In genomic region chr17:19812407-19812806, GRCh38 we compare ENCODE assay signal across 10 cellular contexts. TPM values are rescaled to one million over a fixed set of nuclear protein-coding genes. Genes with fewer than 3 reads are reported as not detected.
DNase-seq lines count a peak whose midpoint lies in the region; ATAC-seq and FAIRE-seq lines count a peak whose summit lies in the region.
"Had no signal": no experiment of that assay in that cellular context is flagged by ENCODE, and none has a peak within 500 bp of the region (broad histone marks: within the 10 kb centered on the region; RNA-seq: fewer than 3 reads in every experiment).

No MANE protein-coding gene starts in this region.

- DNase-seq in ELR (ENCODE audit: low read depth): peak; percentile 12
- DNase-seq in HTR-8/SVneo (ENCODE audit: insufficient read length, low spot score): no peak
- DNase-seq in astrocyte of the hippocampus (ENCODE audit: low read depth, low spot score): peak; percentile 37
- peak; percentile 7 for DNase-seq in mesenchymal stem cell
- no peak for DNase-seq in left cardiac atrium
- DNase-seq in epidermal melanocyte (ENCODE audit: insufficient read length, low spot score): no peak
- DNase-seq in neuronal stem cell (ENCODE audit: low spot score): no peak

- no peaks in the 10 kb centered on the region for H3K27me3 ChIP-seq in mesenchymal stem cell (ENCODE audit: control insufficient read depth in 1 of 2, insufficient read depth in 1 of 2, low read length in 2 of 2)
- no peaks in the 10 kb centered on the region for H3K27me3 ChIP-seq in neuronal stem cell (ENCODE audit: control insufficient read depth in 3 of 3, insufficient read depth in 3 of 3, low read depth in 1 of 3, low read length in 3 of 3)

- H2AFZ ChIP-seq in mesenchymal stem cell (ENCODE audit: low read depth, low read length) (no peak overlapping the region), neuronal stem cell (ENCODE audit: low read length) (no peak overlapping the region)
- H2AFZ ChIP-seq: parathyroid adenoma had no signal

- H3K14ac ChIP-seq in mesenchymal stem cell (ENCODE audit: low read length in 2 of 2) (no peak overlapping the region), neuronal stem cell (ENCODE audit: low read length) (no peak overlapping the region)

- H2BK120ac ChIP-seq in mesenchymal stem cell (ENCODE audit: low read depth, low read length): no peak overlapping the region
- H2BK120ac ChIP-seq in neuronal stem cell (ENCODE audit: low read depth, low read length): no peak overlapping the region

- H3K27ac ChIP-seq in mesenchymal stem cell (ENCODE audit: low read length, poor library complexity, severe bottlenecking): no peak overlapping the region
- no peak overlapping the region for H3K27ac ChIP-seq in neuronal stem cell (replicated peaks; ENCODE audit: low read length)
- H3K27ac ChIP-seq: parathyroid adenoma, SK-N-MC had no signal

- peak; percentile 46 for FAIRE-seq in HTR-8/SVneo (lab: Jason Lieb, UNC)

- H3K4me3 ChIP-seq in mesenchymal stem cell (ENCODE audit: insufficient read depth in 1 of 2, low read depth in 1 of 2, low read length in 2 of 2) (no peak overlapping the region), neuronal stem cell (ENCODE audit: low read length in 2 of 2) (no peak overlapping the region)
- H3K4me3 ChIP-seq: SK-N-MC had no signal

- H3K79me1 ChIP-seq in mesenchymal stem cell (replicated peaks; ENCODE audit: low read length, poor library complexity, severe bottlenecking) (peaks cover 1% of the 10 kb centered on the region), neuronal stem cell (ENCODE audit: low read depth, low read length) (no peaks in the 10 kb centered on the region)

- H3K18ac ChIP-seq in mesenchymal stem cell (ENCODE audit: low read depth in 1 of 2, low read length in 2 of 2) (no peak overlapping the region), neuronal stem cell (ENCODE audit: low read length) (no peak overlapping the region)

- H2BK15ac ChIP-seq in mesenchymal stem cell (ENCODE audit: low read depth, poor library complexity, severe bottlenecking): no peak overlapping the region
- H2BK15ac ChIP-seq in neuronal stem cell (ENCODE audit: low read length): no peak overlapping the region

- H3K9ac ChIP-seq in mesenchymal stem cell (ENCODE audit: low read length) (no peak overlapping the region), neuronal stem cell (ENCODE audit: low read depth, low read length, poor library complexity) (no peak overlapping the region)
- H3K9ac ChIP-seq: parathyroid adenoma had no signal

- no peak overlapping the region for H2BK5ac ChIP-seq in mesenchymal stem cell (ENCODE audit: low read depth, low read length, poor library complexity, severe bottlenecking)
- no peak overlapping the region for H2BK5ac ChIP-seq in neuronal stem cell (ENCODE audit: low read length)

- WGBS in mesenchymal stem cell: 100% methylated on average over 2 of the region's 3 CpGs
- WGBS in neuronal stem cell (ENCODE audit: extremely low coverage in 2 of 2, insufficient read length in 2 of 2, insufficient replicate concordance in 1 of 2), 2 donors: no CpG with 5 or more reads among the region's 3 CpGs

- H4K91ac ChIP-seq in mesenchymal stem cell (ENCODE audit: low read length) (no peak overlapping the region), neuronal stem cell (ENCODE audit: low read depth, low read length, poor library complexity) (no peak overlapping the region)

- H3K4ac ChIP-seq in mesenchymal stem cell (ENCODE audit: low read depth in 1 of 2, low read length in 2 of 2) (no peak overlapping the region), neuronal stem cell (ENCODE audit: low read length) (no peak overlapping the region)

- H3K9me3 ChIP-seq in mesenchymal stem cell (ENCODE audit: control insufficient read depth, low read length) (no peaks in the 10 kb centered on the region), neuronal stem cell (replicated peaks in 1 of 2; ENCODE audit: control insufficient read depth in 2 of 2, insufficient read depth in 1 of 2, low read depth in 1 of 2, low read length in 2 of 2) (no peaks in the 10 kb centered on the region)

- no peak for ATAC-seq in GM21447 (IDR thresholded peaks at IDR 0.05; ENCODE audit: unreplicated experiment)
- ATAC-seq in left cardiac atrium: no peak

- H3K36me3 ChIP-seq in mesenchymal stem cell (ENCODE audit: control insufficient read depth in 1 of 2, insufficient read depth in 2 of 2, low read depth in 1 of 2, low read length in 2 of 2) (peaks cover 4 to 59% of the 10 kb centered on the region in 2 experiments), neuronal stem cell (replicated peaks in 1 of 2; ENCODE audit: control insufficient read depth in 2 of 2, insufficient read depth in 2 of 2, low read length in 2 of 2) (peaks cover 2 to 14% of the 10 kb centered on the region in 2 donors)

- H4K8ac ChIP-seq in mesenchymal stem cell (ENCODE audit: low read length) (no peak overlapping the region), neuronal stem cell (ENCODE audit: low read depth, low read length) (no peak overlapping the region)

- H2AK5ac ChIP-seq in mesenchymal stem cell (ENCODE audit: low read length, severe bottlenecking): no peak overlapping the region
- H2AK5ac ChIP-seq in neuronal stem cell (ENCODE audit: low read depth, low read length): no peak overlapping the region

- intact Hi-C loops in left cardiac atrium (cut with DNase I): no loop called here

- H2BK12ac ChIP-seq in mesenchymal stem cell (ENCODE audit: low read length in 2 of 2): no peak overlapping the region
- no peak overlapping the region for H2BK12ac ChIP-seq in neuronal stem cell (ENCODE audit: low read length)

- H3K4me1 ChIP-seq in mesenchymal stem cell (ENCODE audit: control insufficient read depth, insufficient read depth, low read depth, low read length): no peaks in the 10 kb centered on the region
- H3K4me1 ChIP-seq in neuronal stem cell (ENCODE audit: control insufficient read depth in 2 of 2, insufficient read depth in 1 of 2, low read depth in 1 of 2, low read length in 2 of 2): no peaks in the 10 kb centered on the region
- H3K4me1 ChIP-seq: parathyroid adenoma had no signal

- H3K4me2 ChIP-seq in mesenchymal stem cell (ENCODE audit: low read length, poor library complexity, severe bottlenecking) (no peak overlapping the region), neuronal stem cell (ENCODE audit: insufficient read depth, low read length, poor library complexity, severe bottlenecking) (no peak overlapping the region)

- H3K23ac ChIP-seq in mesenchymal stem cell (ENCODE audit: low read length in 2 of 2): no peak overlapping the region
- H3K23ac ChIP-seq in neuronal stem cell (ENCODE audit: low read depth, low read length, poor library complexity): no peak overlapping the region

RNA-seq across cellular contexts. Expression of gene ULK2, which starts 55.3 kb away (rescaled TPM):
- polyA plus RNA-seq in mesenchymal stem cell (2013, experiment 1 of 2): 9.4 TPM
- polyA plus RNA-seq in mesenchymal stem cell (2013, experiment 2 of 2): 9.0 TPM
- total RNA-seq in left cardiac atrium: 10 to 100 TPM; 14.2 to 14.6 TPM
- 18.1 TPM for polyA plus RNA-seq in neuronal stem cell (2013, experiment 1 of 2)
- polyA plus RNA-seq in neuronal stem cell (2013, experiment 2 of 2): 18.4 TPM

Comparison
In these comparisons a context has a peak if more than half of its experiments do, and no peak if none do; other contexts are left out.
1. DNase-seq: peak in ELR (single experiment), astrocyte of the hippocampus (single experiment) and mesenchymal stem cell (single experiment); none in HTR-8/SVneo (single experiment), left cardiac atrium (single experiment), epidermal melanocyte (single experiment) and neuronal stem cell (single experiment).